Comparison of ENCODE assay signal across 13 cellular contexts in the genomic region with DNA sequence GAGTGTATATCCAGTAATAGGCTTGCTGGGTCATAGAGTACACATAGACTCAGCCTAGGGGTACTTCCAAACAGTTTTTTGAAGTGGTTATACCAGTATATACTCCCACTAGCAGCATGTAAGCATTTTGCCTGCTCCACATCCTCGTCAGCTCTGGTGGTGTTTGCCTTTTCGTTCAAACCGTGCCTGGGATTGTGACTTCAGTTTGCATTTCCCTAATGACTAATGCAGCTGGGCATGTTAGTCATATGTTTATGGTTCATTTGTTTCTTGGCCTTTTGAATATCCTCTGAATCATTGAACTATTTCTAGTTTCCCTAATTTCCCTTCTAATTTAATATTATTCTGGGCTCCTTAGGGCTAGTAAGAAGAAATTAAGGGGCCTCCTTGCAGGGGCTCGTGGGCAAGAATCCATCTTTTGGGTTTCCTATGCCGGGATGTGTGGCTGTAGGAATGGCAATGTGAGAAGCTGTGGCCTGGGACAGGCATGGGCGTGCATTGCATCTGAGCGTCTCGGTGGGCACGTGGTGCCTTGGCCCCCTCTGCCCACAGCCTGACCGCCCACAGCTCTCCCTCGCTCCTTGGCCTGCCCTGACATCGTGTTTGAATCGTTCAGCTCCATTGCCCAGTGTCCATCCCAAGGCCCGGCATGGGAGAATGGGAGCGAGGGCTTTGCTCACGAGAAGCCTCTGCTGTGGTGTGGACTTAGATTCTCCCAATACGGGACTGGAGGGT. TPM values are rescaled to one million over a fixed set of nuclear protein-coding genes. Genes with fewer than 3 reads are reported as not detected.
A peak's percentile ranks its signal among the peaks of the same experiment; 100 is the strongest.
DNase-seq lines count a peak whose midpoint lies in the region; ATAC-seq and TF ChIP-seq lines count a peak whose summit lies in the region.
"Had no signal": no experiment of that assay in that cellular context is flagged by ENCODE, and none has a peak within 500 bp of the region (broad histone marks: within the 10 kb centered on the region; RNA-seq: fewer than 3 reads in every experiment).

No MANE protein-coding gene starts in this region.

- no peak for ATAC-seq in activated T-cell treated with anti-CD3 and anti-CD28 coated beads, Interleukin-2, amount 50 U/mL, for 4 hours
- no peak for ATAC-seq in HG03354 (IDR thresholded peaks at IDR 0.05; ENCODE audit: poor library complexity, severe bottlenecking, unreplicated experiment)
- ATAC-seq: activated CD8-positive, alpha-beta T cell treated with anti-CD3 and anti-CD28 coated beads for 36 hours; left lobe of liver had no signal

- H3K27me3 Mint-ChIP-seq in nephron progenitor cell (ENCODE audit: low read depth, poor library complexity) = peaks cover 9% of the 10 kb centered on the region
- no peaks in the 10 kb centered on the region for H3K27me3 Mint-ChIP-seq in activated T-cell treated with anti-CD3 and anti-CD28 coated beads, Interleukin-2, amount 50 U/mL, for 4 hours (ENCODE audit: low read depth)
- H3K27me3 Mint-ChIP-seq: activated CD8-positive, alpha-beta T cell treated with anti-CD3 and anti-CD28 coated beads for 36 hours had no signal

- H3K9me3 Mint-ChIP-seq in nephron progenitor cell = no peaks in the 10 kb centered on the region
- H3K9me3 Mint-ChIP-seq in activated T-cell treated with anti-CD3 and anti-CD28 coated beads, Interleukin-2, amount 50 U/mL, for 4 hours = no peaks in the 10 kb centered on the region
- H3K9me3 Mint-ChIP-seq: activated CD8-positive, alpha-beta T cell treated with anti-CD3 and anti-CD28 coated beads for 36 hours had no signal

- H3K4me1 Mint-ChIP-seq in nephron progenitor cell = no peaks in the 10 kb centered on the region
- no peaks in the 10 kb centered on the region for H3K4me1 Mint-ChIP-seq in activated T-cell treated with anti-CD3 and anti-CD28 coated beads, Interleukin-2, amount 50 U/mL, for 4 hours (ENCODE audit: low read depth)

- no peak for TF ChIP-seq CTCF in AG10803 (conservative IDR thresholded peaks at IDR 0.05; ENCODE audit: low read length)
- TF ChIP-seq CTCF in coronary artery (IDR thresholded peaks at IDR 0.05) = no peak
- no peak for TF ChIP-seq CTCF in nephron progenitor cell (IDR thresholded peaks at IDR 0.05)

- DNase-seq in AG10803 (ENCODE audit: low read depth) (peak; percentile 83), LHCN-M2 (ENCODE audit: low read depth) (peak; percentile 95), coronary artery (ENCODE audit: low spot score) (no peak), nephron progenitor cell (no peak), HuH-7.5 (ENCODE audit: low spot score) (no peak), SHP77 treated with DMSO at 0.1 percent for 48 hours (lab: John Stamatoyannopoulos, UW) (no peak)
- no peak for DNase-seq in activated T-cell treated with anti-CD3 and anti-CD28 coated beads, Interleukin-2, amount 50 U/mL, for 4 hours
- DNase-seq: activated CD8-positive, alpha-beta T cell treated with anti-CD3 and anti-CD28 coated beads for 36 hours; DMS79 treated with DMSO at 0.1 percent for 48 hours; substantia nigra had no signal

- peak overlapping the region; percentile 80 for H3K27ac Mint-ChIP-seq in nephron progenitor cell
- H3K27ac Mint-ChIP-seq: activated CD8-positive, alpha-beta T cell treated with anti-CD3 and anti-CD28 coated beads for 36 hours had no signal

- peaks cover 73% of the 10 kb centered on the region for H3K36me3 Mint-ChIP-seq in nephron progenitor cell (ENCODE audit: low read depth)
- peaks cover 5% of the 10 kb centered on the region for H3K36me3 Mint-ChIP-seq in activated T-cell treated with anti-CD3 and anti-CD28 coated beads, Interleukin-2, amount 50 U/mL, for 4 hours (ENCODE audit: insufficient read depth)

- H3K4me3 ChIP-seq in AG10803 (ENCODE audit: low read length) (no peak overlapping the region), coronary artery (peak overlapping the region; percentile 32)
- H3K4me3 ChIP-seq: skin epidermis had no signal

- H3K27ac ChIP-seq in coronary artery = peak overlapping the region; percentile 35 to 82

- no peak overlapping the region for H3K4me3 Mint-ChIP-seq in nephron progenitor cell
- no peak overlapping the region for H3K4me3 Mint-ChIP-seq in activated T-cell treated with anti-CD3 and anti-CD28 coated beads, Interleukin-2, amount 50 U/mL, for 4 hours
- H3K4me3 Mint-ChIP-seq: activated CD8-positive, alpha-beta T cell treated with anti-CD3 and anti-CD28 coated beads for 36 hours had no signal

RNA-seq across cellular contexts. Expression of a gene that starts 26.4 kb away (rescaled TPM):
- total RNA-seq in LHCN-M2 (2014; rRNA removed) = 29.7 and 30.1 TPM in 2 replicates
- 54.3 TPM for polyA plus RNA-seq in LHCN-M2 (2012)
- 10 to 100 TPM; 20.2 to 28.0 (median 23.8) TPM for total RNA-seq in activated T-cell treated with anti-CD3 and anti-CD28 coated beads, Interleukin-2, amount 50 U/mL, for 4 hours

Comparison
In these comparisons a context has a peak if more than half of its experiments do, and no peak if none do; other contexts are left out.
1. DNase-seq: peak in AG10803 (single experiment) and LHCN-M2 (single experiment); none in coronary artery (single experiment), nephron progenitor cell (single experiment), HuH-7.5 (single experiment), SHP77 treated with DMSO at 0.1 percent for 48 hours (single experiment) and activated T-cell treated with anti-CD3 and anti-CD28 coated beads, Interleukin-2, amount 50 U/mL, for 4 hours (single experiment).